2 cellular contexts compared by ENCODE assay signal in the genomic region with DNA sequence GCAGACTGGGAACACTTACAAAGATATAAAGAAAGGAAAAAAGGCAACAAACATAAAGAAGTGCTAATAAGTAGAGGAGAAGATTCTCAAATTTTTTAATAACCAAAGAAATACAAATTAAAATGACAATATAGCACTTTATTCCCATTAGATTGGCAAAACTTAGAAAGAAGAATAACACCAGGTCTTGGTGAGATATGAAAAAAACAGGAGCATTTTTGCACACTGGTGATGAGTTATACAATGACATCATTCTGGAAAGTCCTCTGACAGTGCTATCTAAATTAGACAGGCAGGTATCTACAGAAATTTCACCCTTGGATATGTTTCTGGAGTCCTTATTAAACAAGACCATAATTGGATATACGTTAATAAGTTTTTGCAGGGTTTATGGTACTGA.
TF ChIP-seq lines count a peak whose summit lies in the region.

No MANE protein-coding gene starts in this region.

TF ChIP-seq in HepG2, 621 proteins besides CTCF, POLR2A, EP300 and RAD21:
- TF ChIP-seq ZNF724P (CRISPR knock-in tag; IDR thresholded peaks at IDR 0.05; ENCODE audit: borderline replicate concordance), result no peak
- TF ChIP-seq ZFP36L1 (CRISPR knock-in tag; IDR thresholded peaks at IDR 0.05), result no peak
- no peak for TF ChIP-seq YEATS2 (CRISPR knock-in tag; IDR thresholded peaks at IDR 0.05; ENCODE audit: borderline replicate concordance)
- TF ChIP-seq ZNF780A (CRISPR knock-in tag; IDR thresholded peaks at IDR 0.05), result no peak
- TF ChIP-seq ATF7 (IDR thresholded peaks at IDR 0.05), result peak; percentile 57; the same call in 1 of the 2 replicates
- TF ChIP-seq ATF7 (CRISPR knock-in tag; IDR thresholded peaks at IDR 0.05), result no peak
- no peak for TF ChIP-seq ZNF451 (CRISPR knock-in tag; IDR thresholded peaks at IDR 0.05)
- TF ChIP-seq ZNF552 (CRISPR knock-in tag; IDR thresholded peaks at IDR 0.05; ENCODE audit: borderline replicate concordance), result no peak

TF ChIP-seq in HEK293, 187 proteins besides CTCF, POLR2A, EP300 and RAD21:
- TF ChIP-seq ZSCAN16 (tag by site-specific recombination; IDR thresholded peaks at IDR 0.05), result no peak
- peak; percentile 27 for TF ChIP-seq SETDB1 (IDR thresholded peaks at IDR 0.05; ENCODE audit: insufficient read length, low read length)
- TF ChIP-seq ZNF184 (tag by site-specific recombination; IDR thresholded peaks at IDR 0.05), result peak; percentile 98
- TF ChIP-seq ATF2 (tag by site-specific recombination; IDR thresholded peaks at IDR 0.05; ENCODE audit: low read depth), result 0 out of 2 replicates have a peak, but pooled peaks have one; percentile 12
